ENCODE assay signal across 8 cellular contexts in the genomic region with DNA sequence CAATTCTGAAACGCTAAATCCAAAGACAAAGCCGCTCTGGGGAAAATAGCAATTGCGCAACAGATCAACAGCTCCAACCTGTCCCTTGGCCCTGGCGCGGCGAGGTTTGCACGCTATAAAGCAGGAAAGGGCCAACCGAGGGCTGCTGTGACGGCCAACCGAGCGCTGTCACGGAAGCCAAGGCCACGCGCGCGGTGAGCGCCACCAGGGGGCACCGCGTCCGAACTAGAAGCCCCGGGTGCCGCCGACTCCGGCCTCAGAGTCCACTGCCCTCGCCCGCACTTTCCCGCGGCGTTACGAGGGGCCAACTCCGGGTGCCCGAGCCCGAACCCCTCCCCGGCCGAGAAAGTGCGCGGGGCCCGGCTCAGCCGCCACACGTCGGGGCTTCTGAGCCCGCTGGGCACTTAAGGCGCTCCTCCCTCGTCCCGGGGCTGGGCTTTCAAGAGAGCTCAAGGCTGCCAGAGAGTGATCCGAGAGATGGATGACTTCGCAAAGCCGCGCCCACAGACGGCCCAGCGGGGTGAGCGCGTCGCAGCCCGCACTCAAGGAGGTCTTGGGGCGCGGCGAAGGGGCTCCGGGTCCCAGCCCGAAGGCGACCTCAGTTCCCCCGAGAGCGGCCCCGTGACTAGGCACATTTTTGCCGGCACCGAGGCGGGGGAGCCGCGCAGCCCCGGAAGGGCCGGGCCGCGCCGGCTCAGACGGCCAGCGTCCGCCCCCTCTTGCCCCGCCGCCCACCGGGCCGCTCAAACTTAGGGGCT. TPM values are rescaled to one million over a fixed set of nuclear protein-coding genes. Genes with fewer than 3 reads are reported as not detected.
DNase-seq lines count a peak whose midpoint lies in the region; ATAC-seq, FAIRE-seq and TF ChIP-seq lines count a peak whose summit lies in the region.

No MANE protein-coding gene starts in this region.

- no peaks in the 10 kb centered on the region; the same call in 1 of the 2 replicates for H4K20me1 ChIP-seq in GM23248 (ENCODE audit: insufficient read depth)
- H4K20me1 ChIP-seq in fibroblast of lung (ENCODE audit: control insufficient read depth, extremely low read depth, insufficient read depth, low read length), result peaks cover 3% of the 10 kb centered on the region

- H3K27me3 ChIP-seq in GM23248 (replicated peaks; ENCODE audit: insufficient read depth), result no peaks in the 10 kb centered on the region
- H3K27me3 ChIP-seq in fibroblast of lung (ENCODE audit: control insufficient read depth, insufficient read depth, low read length), result no peaks in the 10 kb centered on the region

- H3K9ac ChIP-seq in GM23248 (peak overlapping the region; percentile 97), fibroblast of lung (ENCODE audit: insufficient read depth, low read length) (peak overlapping the region; percentile 99)

- H3K4me2 ChIP-seq in GM23248 (ENCODE audit: unreplicated experiment) (peak overlapping the region; percentile 88), fibroblast of lung (ENCODE audit: extremely low read depth, insufficient read depth, low read length) (peak overlapping the region; percentile 81)

- H3K9me3 ChIP-seq in GM23248 (ENCODE audit: low read depth), result no peaks in the 10 kb centered on the region
- no peaks in the 10 kb centered on the region for H3K9me3 ChIP-seq in fibroblast of lung (ENCODE audit: control insufficient read depth, insufficient read depth, low read depth, low read length)

- H3K79me2 ChIP-seq in GM23248 (ENCODE audit: insufficient read depth) (peaks cover 47% of the 10 kb centered on the region), fibroblast of lung (ENCODE audit: control insufficient read depth, insufficient read depth, low read length) (peaks cover 54% of the 10 kb centered on the region)

- H3K4me3 ChIP-seq in GM23248 (peak overlapping the region; percentile 94), fibroblast of lung (replicated peaks in 1 of 4; ENCODE audit: control extremely low read depth in 1 of 4, insufficient read depth in 1 of 4, low read depth in 3 of 4, low read length in 4 of 4) (peak overlapping the region; percentile 60 to 89 (median 82))

- H3K27me3 Mint-ChIP-seq in naive thymus-derived CD8-positive, alpha-beta T cell, result no peaks in the 10 kb centered on the region
- H3K27me3 Mint-ChIP-seq in stimulated activated naive B cell treated with anti-CD40 and anti-IgM and Interleukin-4, amounts not matched to agents 10 μg/mL and 1 μg/mL and 100 μg/mL, for 72 hours, result no peaks in the 10 kb centered on the region

- peak overlapping the region; percentile 99 for H3K27ac ChIP-seq in GM23248
- H3K27ac ChIP-seq in fibroblast of lung (ENCODE audit: insufficient read depth, low read length), result peak overlapping the region; percentile 97

- H2AFZ ChIP-seq in GM23248 (peak overlapping the region; percentile 25; the same call in 1 of the 2 replicates), fibroblast of lung (ENCODE audit: low read length) (no peak overlapping the region)

- 1 to 2% methylated on average over 57 to 68 of the region's 81 CpGs for WGBS in GM23248 (ENCODE audit: low coverage in 1 of 2, low lambda C conversion rate in 2 of 2, missing lambda C conversion rate in 2 of 2), 2 experiments

- peak overlapping the region; percentile 90 to 99 (median 96) for H3K4me3 Mint-ChIP-seq in naive thymus-derived CD8-positive, alpha-beta T cell
- H3K4me3 Mint-ChIP-seq in stimulated activated naive B cell treated with anti-CD40 and anti-IgM and Interleukin-4, amounts not matched to agents 10 μg/mL and 1 μg/mL and 100 μg/mL, for 72 hours, result peak overlapping the region; percentile 91 to 93

- peaks cover 41% of the 10 kb centered on the region for H3F3A ChIP-seq in GM23248 (ENCODE audit: insufficient read depth)

- H3K4me1 Mint-ChIP-seq in naive thymus-derived CD8-positive, alpha-beta T cell, result peaks cover 16 to 61% (median 52%) of the 10 kb centered on the region in 4 donors
- H3K4me1 Mint-ChIP-seq in stimulated activated naive B cell treated with anti-CD40 and anti-IgM and Interleukin-4, amounts not matched to agents 10 μg/mL and 1 μg/mL and 100 μg/mL, for 72 hours, result peaks cover 25 to 57% of the 10 kb centered on the region in 2 donors

- POLR2A ChIA-PET in naive thymus-derived CD8-positive, alpha-beta T cell (lab: Charles Lee), result interaction anchor here (0.5 to 5.5 kb wide), 42 partner anchors 9 to 1188 kb away, joined by 3 to 213 read pairs (median 8); a partner anchor contains a TSS

- ATAC-seq in naive thymus-derived CD8-positive, alpha-beta T cell, result peak; percentile 68 to 69
- peak; percentile 62 to 65 for ATAC-seq in stimulated activated naive B cell treated with anti-CD40 and anti-IgM and Interleukin-4, amounts not matched to agents 10 μg/mL and 1 μg/mL and 100 μg/mL, for 72 hours (replicated peaks)

- TF ChIP-seq CTCF in fibroblast of lung (conservative IDR thresholded peaks at IDR 0.05 in 1 of 2, IDR thresholded peaks at IDR 0.05 in 1 of 2; ENCODE audit: low read depth in 1 of 2, low read length in 2 of 2), result peak; percentile 75 to 77

- peak; percentile 97 for DNase-seq in EL
- DNase-seq in GM23248, result peak; percentile 99
- peak; percentile 94 to 98 for DNase-seq in Kasumi-1 (lab: John Stamatoyannopoulos, UW)
- peak; percentile 89 for DNase-seq in RCC 7860 (ENCODE audit: low spot score)
- DNase-seq in activated T-helper 1 cell treated with anti-CD3 and anti-CD28 coated beads, Interleukin-2, amount 50 U/mL, for 16 hours (ENCODE audit: low read depth in 1 of 2, low spot score in 1 of 2), result peak; percentile 89 to 96
- DNase-seq in fibroblast of lung (ENCODE audit: low read depth in 2 of 2), result peak; percentile 98
- DNase-seq in naive thymus-derived CD8-positive, alpha-beta T cell, result peak; percentile 86 to 98 (median 94)
- peak; percentile 92 for DNase-seq in stimulated activated naive B cell treated with anti-CD40 and anti-IgM and Interleukin-4, amounts not matched to agents 10 μg/mL and 1 μg/mL and 100 μg/mL, for 72 hours

- in situ Hi-C loops in GM23248 (cut with MboI), result no loop called here

- H3K9me3 Mint-ChIP-seq in naive thymus-derived CD8-positive, alpha-beta T cell, result no peaks in the 10 kb centered on the region
- no peaks in the 10 kb centered on the region for H3K9me3 Mint-ChIP-seq in stimulated activated naive B cell treated with anti-CD40 and anti-IgM and Interleukin-4, amounts not matched to agents 10 μg/mL and 1 μg/mL and 100 μg/mL, for 72 hours

- no peaks in the 10 kb centered on the region for H3K9me2 ChIP-seq in GM23248 (ENCODE audit: insufficient read depth)

- peak; percentile 40 for FAIRE-seq in RCC 7860 (lab: Jason Lieb, UNC)

- H3K36me3 Mint-ChIP-seq in naive thymus-derived CD8-positive, alpha-beta T cell, result peaks cover 0 to 11% (median 7%) of the 10 kb centered on the region in 3 donors
- peaks cover 20 to 21% of the 10 kb centered on the region in 2 donors for H3K36me3 Mint-ChIP-seq in stimulated activated naive B cell treated with anti-CD40 and anti-IgM and Interleukin-4, amounts not matched to agents 10 μg/mL and 1 μg/mL and 100 μg/mL, for 72 hours

- H3K27ac Mint-ChIP-seq in naive thymus-derived CD8-positive, alpha-beta T cell, result peak overlapping the region; percentile 89 to 100 (median 96)
- peak overlapping the region; percentile 99 for H3K27ac Mint-ChIP-seq in stimulated activated naive B cell treated with anti-CD40 and anti-IgM and Interleukin-4, amounts not matched to agents 10 μg/mL and 1 μg/mL and 100 μg/mL, for 72 hours

- H3K4me1 ChIP-seq in GM23248 (ENCODE audit: insufficient read depth) (peaks cover 38% of the 10 kb centered on the region), fibroblast of lung (ENCODE audit: control insufficient read depth, extremely low read depth, insufficient read depth, low read length) (peaks cover 4% of the 10 kb centered on the region)

- H3K36me3 ChIP-seq in GM23248 (ENCODE audit: low read depth), result no peaks in the 10 kb centered on the region
- H3K36me3 ChIP-seq in fibroblast of lung (ENCODE audit: control insufficient read depth, insufficient read depth, low read length), result no peaks in the 10 kb centered on the region

RNA-seq across cellular contexts. Expression of a gene that starts 0.9 kb away (rescaled TPM):
- total RNA-seq in GM23248 (2014; rRNA removed; shearing (Covaris generic)), result 62.0 and 77.4 TPM in 2 replicates
- polyA plus RNA-seq in GM23248 (2016; fragmentation: Nextera tagmentation; extraction: Ambion mirVana) (116 and 123 TPM in 2 replicates), fibroblast of lung (166 and 178 TPM in 2 replicates)
- total RNA-seq in fibroblast of lung, result 97.1 and 142 TPM in 2 replicates
- 77.8 and 92.7 TPM in 2 replicates for polyA plus RNA-seq in fibroblast of lung (2012)
- polyA minus RNA-seq in fibroblast of lung (ENCODE audit: low replicate concordance), result 116 and 126 TPM in 2 replicates
- total RNA-seq in naive thymus-derived CD8-positive, alpha-beta T cell, result 10 to 100 TPM; 93.6 to 96.9 TPM
- 10 to 100 TPM; 48.2 to 57.8 (median 56.0) TPM for polyA plus RNA-seq in naive thymus-derived CD8-positive, alpha-beta T cell

RNA-seq across cellular contexts. Expression of a gene that starts 51.0 kb away (rescaled TPM):
- 15.0 and 19.7 TPM in 2 replicates for total RNA-seq in GM23248 (2014; rRNA removed; shearing (Covaris generic))
- polyA plus RNA-seq in GM23248 (2016; fragmentation: Nextera tagmentation; extraction: Ambion mirVana) (47.1 and 51.0 TPM in 2 replicates), fibroblast of lung (81.2 and 106 TPM in 2 replicates)
- total RNA-seq in fibroblast of lung, result 33.9 and 34.5 TPM in 2 replicates
- 365 and 474 TPM in 2 replicates for polyA plus RNA-seq in fibroblast of lung (2012)
- polyA minus RNA-seq in fibroblast of lung (ENCODE audit: low replicate concordance), result 5.8 and 7.3 TPM in 2 replicates
- 100 to 1,000 TPM; 156 to 158 TPM for total RNA-seq in naive thymus-derived CD8-positive, alpha-beta T cell
- polyA plus RNA-seq in naive thymus-derived CD8-positive, alpha-beta T cell, result 10 to 100 TPM; 47.6 to 56.6 (median 52.1) TPM

Comparison
In these comparisons a context has a peak if more than half of its experiments do, and no peak if none do; other contexts are left out.
1. Peak in every context shown above with its lines: DNase-seq, ATAC-seq, H3K4me3 ChIP-seq and H3K27ac ChIP-seq.